In genomic region chr4:53721276-53721675, GRCh38 we compare ENCODE assay signal across 15 cellular contexts.
DNase-seq lines count a peak whose midpoint lies in the region; ATAC-seq and TF ChIP-seq lines count a peak whose summit lies in the region.
"Had no signal": no experiment of that assay in that cellular context is flagged by ENCODE, and none has a peak within 500 bp of the region (broad histone marks: within the 10 kb centered on the region; RNA-seq: fewer than 3 reads in every experiment).

No MANE protein-coding gene starts in this region.

- H3K4me2 ChIP-seq in PC-3 (ENCODE audit: low read length) = no peak overlapping the region
- H3K4me2 ChIP-seq: GM23338 had no signal

- no peaks in the 10 kb centered on the region for H3K27me3 ChIP-seq in PC-3 (ENCODE audit: low read length)
- H3K27me3 ChIP-seq: BE2C had no signal

- H4K20me1 ChIP-seq in PC-3 (ENCODE audit: low read length) = no peaks in the 10 kb centered on the region

- no peaks in the 10 kb centered on the region for H3K9me2 ChIP-seq in PC-3 (replicated peaks; ENCODE audit: low read length)

- no peak for TF ChIP-seq CTCF in PC-3 (conservative IDR thresholded peaks at IDR 0.05; ENCODE audit: low read depth, low read length)

- no peaks in the 10 kb centered on the region for H3K9me3 Mint-ChIP-seq in activated CD4-positive, alpha-beta T cell treated with anti-CD3 and anti-CD28 coated beads, Interleukin-2, amount 10 ng/mL, durations not matched to agents 7 days and 5 days
- H3K9me3 Mint-ChIP-seq: GM23338 had no signal

- H3K36me3 ChIP-seq in PC-3 (ENCODE audit: low read depth, low read length) = no peaks in the 10 kb centered on the region
- H3K36me3 ChIP-seq: BE2C had no signal

- H3K9ac ChIP-seq in PC-3 (ENCODE audit: low read length) = no peak overlapping the region

- peaks cover 13% of the 10 kb centered on the region for H3K27me3 Mint-ChIP-seq in activated CD4-positive, alpha-beta T cell treated with anti-CD3 and anti-CD28 coated beads, Interleukin-2, amount 10 ng/mL, durations not matched to agents 7 days and 5 days

- no peak overlapping the region for H3K4me3 Mint-ChIP-seq in activated CD4-positive, alpha-beta T cell treated with anti-CD3 and anti-CD28 coated beads, Interleukin-2, amount 10 ng/mL, durations not matched to agents 7 days and 5 days
- H3K4me3 Mint-ChIP-seq: CD4-positive, alpha-beta memory T cell; GM23338; IgD-negative memory B cell had no signal

- intact Hi-C loops in PC-3 (cut with micrococcal nuclease) (no loop called here), head of caudate nucleus (cut with DNase I) (no loop called here)

- CTCF ChIA-PET in PC-3 (lab: Charles Lee) = no interaction called here
- CTCF ChIA-PET in activated CD4-positive, alpha-beta T cell treated with anti-CD3 and anti-CD28 coated beads, Interleukin-2, amount 10 ng/mL, durations not matched to agents 7 days and 5 days (lab: Charles Lee) = no interaction called here

- no peaks in the 10 kb centered on the region for H3K36me3 Mint-ChIP-seq in activated CD4-positive, alpha-beta T cell treated with anti-CD3 and anti-CD28 coated beads, Interleukin-2, amount 10 ng/mL, durations not matched to agents 7 days and 5 days (ENCODE audit: low read depth)
- H3K36me3 Mint-ChIP-seq: CD4-positive, alpha-beta memory T cell; IgD-negative memory B cell had no signal

- H3K9me3 ChIP-seq in PC-3 (ENCODE audit: low read length) = no peaks in the 10 kb centered on the region
- H3K9me3 ChIP-seq: BE2C had no signal

- no peaks in the 10 kb centered on the region for H3F3A ChIP-seq in PC-3 (ENCODE audit: low read length, unreplicated experiment)

- H3K4me3 ChIP-seq in PC-3 (ENCODE audit: low read length) = no peak overlapping the region
- H3K4me3 ChIP-seq: GM23338 had no signal

- no peak overlapping the region for H3K27ac ChIP-seq in PC-3 (ENCODE audit: low read length)
- H3K27ac ChIP-seq: C4-2B had no signal

- H3K4me1 Mint-ChIP-seq in activated CD4-positive, alpha-beta T cell treated with anti-CD3 and anti-CD28 coated beads, Interleukin-2, amount 10 ng/mL, durations not matched to agents 7 days and 5 days = no peaks in the 10 kb centered on the region
- H3K4me1 Mint-ChIP-seq: CD4-positive, alpha-beta memory T cell had no signal

- H3K4me1 ChIP-seq in PC-3 (ENCODE audit: insufficient read depth, low read length) = no peaks in the 10 kb centered on the region
- H3K4me1 ChIP-seq: BE2C had no signal

- H2AFZ ChIP-seq in PC-3 (ENCODE audit: low read length) = no peak overlapping the region
- H2AFZ ChIP-seq: GM23338 had no signal

- no peak overlapping the region for H3K27ac Mint-ChIP-seq in activated CD4-positive, alpha-beta T cell treated with anti-CD3 and anti-CD28 coated beads, Interleukin-2, amount 10 ng/mL, durations not matched to agents 7 days and 5 days
- H3K27ac Mint-ChIP-seq: CD4-positive, alpha-beta memory T cell; GM23338; IgD-negative memory B cell had no signal

- peak; percentile 38; the same call in 1 of the 2 replicates for ATAC-seq in PC-3
- ATAC-seq: GM23338 had no signal

- no peaks in the 10 kb centered on the region for H3K79me2 ChIP-seq in PC-3 (ENCODE audit: low read length)

- no TSS peak for BruUV-seq in PC-3 (replicated peaks; lab: Mats Ljungman, UMichigan)

- DNase-seq in HCEC 1CT (peak; percentile 37), PC-3 (no peak), amniotic epithelial cell (ENCODE audit: low read depth) (peak; percentile 70), head of caudate nucleus (no peak)
- no peak for DNase-seq in activated effector memory CD4-positive, alpha-beta T cell treated with anti-CD3 and anti-CD28 coated beads, Interleukin-2, amount 50 U/mL, for 16 hours
- DNase-seq in stimulated activated CD4-positive, alpha-beta T cell treated with anti-CD3 and anti-CD28 coated beads, Interleukin-1b, Interleukin-23, amount 100 ng/mL, for 48 hours = no peak
- no peak for DNase-seq in activated CD4-positive, alpha-beta T cell treated with anti-CD3 and anti-CD28 coated beads, Interleukin-2, amount 10 ng/mL, durations not matched to agents 7 days and 5 days
- DNase-seq: BE2C; CD4-positive, alpha-beta memory T cell; DMS79; GDM1; H7 had no signal

- POLR2A ChIA-PET in PC-3 (lab: Charles Lee; ENCODE audit: unreplicated experiment) = no interaction called here
- POLR2A ChIA-PET in activated CD4-positive, alpha-beta T cell treated with anti-CD3 and anti-CD28 coated beads, Interleukin-2, amount 10 ng/mL, durations not matched to agents 7 days and 5 days (lab: Charles Lee) = no interaction called here

Comparison
In these comparisons a context has a peak if more than half of its experiments do, and no peak if none do; other contexts are left out.
1. DNase-seq: peak in HCEC 1CT (single experiment) and amniotic epithelial cell (single experiment); none in PC-3 (single experiment), head of caudate nucleus (0 of 42), activated effector memory CD4-positive, alpha-beta T cell treated with anti-CD3 and anti-CD28 coated beads, Interleukin-2, amount 50 U/mL, for 16 hours (single experiment), stimulated activated CD4-positive, alpha-beta T cell treated with anti-CD3 and anti-CD28 coated beads, Interleukin-1b, Interleukin-23, amount 100 ng/mL, for 48 hours (single experiment) and activated CD4-positive, alpha-beta T cell treated with anti-CD3 and anti-CD28 coated beads, Interleukin-2, amount 10 ng/mL, durations not matched to agents 7 days and 5 days (single experiment).